In genomic region chr1:181662606-181663005, GRCh38 we compare ENCODE assay signal across 27 cellular contexts.
DNase-seq lines count a peak whose midpoint lies in the region; ATAC-seq, FAIRE-seq and TF ChIP-seq lines count a peak whose summit lies in the region.
"Had no signal": no experiment of that assay in that cellular context is flagged by ENCODE, and none has a peak within 500 bp of the region (broad histone marks: within the 10 kb centered on the region; RNA-seq: fewer than 3 reads in every experiment).

No MANE protein-coding gene starts in this region.

- H3K9me2 ChIP-seq in GM23338 (ENCODE audit: insufficient read depth): no peaks in the 10 kb centered on the region; the same call in 1 of the 2 replicates

- no peak overlapping the region for H3K27ac Mint-ChIP-seq in GM23338
- no peak overlapping the region for H3K27ac Mint-ChIP-seq in endodermal cell
- H3K27ac Mint-ChIP-seq: CD14-positive monocyte; CD4-positive, alpha-beta T cell; CD8-positive, alpha-beta memory T cell; HFFc6 had no signal

- H3K27me3 ChIP-seq in GM23338 (ENCODE audit: insufficient read depth): no peaks in the 10 kb centered on the region
- peaks cover 46% of the 10 kb centered on the region for H3K27me3 ChIP-seq in endodermal cell (ENCODE audit: control insufficient read depth, insufficient read depth, low read length, poor library complexity, severe bottlenecking)
- H3K27me3 ChIP-seq in mesendoderm (ENCODE audit: insufficient read depth, low read length, poor library complexity): no peaks in the 10 kb centered on the region
- H3K27me3 ChIP-seq: BE2C; BLaER1 treated with 17β-estradiol and CSF1 and Interleukin-3, amounts not matched to agents 10 nM and 100 nM had no signal

- H2AFZ ChIP-seq in GM23338: no peak overlapping the region

- no peak for DNase-seq in GM23338 (ENCODE audit: low spot score)
- DNase-seq in NCI-H69 (lab: John Stamatoyannopoulos, UW): peak; percentile 14
- peak; percentile 68 for DNase-seq in endodermal cell
- peak; percentile 26 for DNase-seq in mesendoderm
- no peak for DNase-seq in frontal cortex (ENCODE audit: low spot score in 2 of 2)
- no peak for DNase-seq in NCI-H2227 (lab: John Stamatoyannopoulos, UW; ENCODE audit: unreplicated experiment)
- DNase-seq in NCI-H510A treated with DMSO at 0.1 percent for 48 hours (lab: John Stamatoyannopoulos, UW): no peak
- DNase-seq: 8988T; ACHN; AML-193; BE2C; CD4-positive, alpha-beta T cell; CD8-positive, alpha-beta memory T cell; DMS 273 treated with DMSO at 0.1 percent for 48 hours; DMS79; EL; GF-D8; GOT3; HFFc6 had no signal

- H3K4me3 Mint-ChIP-seq in GM23338 (no peak overlapping the region), endodermal cell (no peak overlapping the region)
- H3K4me3 Mint-ChIP-seq: CD14-positive monocyte; CD4-positive, alpha-beta T cell; CD8-positive, alpha-beta memory T cell; HFFc6 had no signal

- H3K4me2 ChIP-seq in GM23338 (no peak overlapping the region), mesendoderm (ENCODE audit: low read length) (no peak overlapping the region)
- H3K4me2 ChIP-seq: A549; BLaER1 treated with 17β-estradiol and CSF1 and Interleukin-3, amounts not matched to agents 10 nM and 100 nM had no signal

- H3K36me3 Mint-ChIP-seq in GM23338 (ENCODE audit: low read depth) (no peaks in the 10 kb centered on the region), endodermal cell (ENCODE audit: low read depth) (no peaks in the 10 kb centered on the region)
- H3K36me3 Mint-ChIP-seq: CD14-positive monocyte; CD8-positive, alpha-beta memory T cell had no signal

- no peaks in the 10 kb centered on the region for H3K36me3 ChIP-seq in GM23338 (ENCODE audit: insufficient read depth)
- H3K36me3 ChIP-seq in endodermal cell (ENCODE audit: control insufficient read depth, insufficient read depth, low read length): no peaks in the 10 kb centered on the region
- no peaks in the 10 kb centered on the region for H3K36me3 ChIP-seq in mesendoderm (ENCODE audit: control insufficient read depth, insufficient read depth, low read length)
- H3K36me3 ChIP-seq: BE2C; BLaER1 treated with 17β-estradiol and CSF1 and Interleukin-3, amounts not matched to agents 10 nM and 100 nM; HAP-1 had no signal

- H3K27ac ChIP-seq in GM23338 (ENCODE audit: low read depth): no peak overlapping the region
- no peak overlapping the region for H3K27ac ChIP-seq in endodermal cell (ENCODE audit: low read depth, low read length)
- no peak overlapping the region for H3K27ac ChIP-seq in mesendoderm (ENCODE audit: low read depth, low read length)
- H3K27ac ChIP-seq: A549; BLaER1 treated with 17β-estradiol and CSF1 and Interleukin-3, amounts not matched to agents 10 nM and 100 nM had no signal

- no peak overlapping the region for H2BK5ac ChIP-seq in mesendoderm (ENCODE audit: low read length)

- no peak overlapping the region for H4K8ac ChIP-seq in mesendoderm (ENCODE audit: low read depth, low read length)

- H4K20me1 ChIP-seq in GM23338 (replicated peaks; ENCODE audit: insufficient read depth): no peaks in the 10 kb centered on the region
- H4K20me1 ChIP-seq: BLaER1 treated with 17β-estradiol and CSF1 and Interleukin-3, amounts not matched to agents 10 nM and 100 nM had no signal

- H3K23ac ChIP-seq in mesendoderm (ENCODE audit: low read length): no peak overlapping the region

- peaks cover 12% of the 10 kb centered on the region; the same call in 2 of the 3 replicates for H3K4me1 Mint-ChIP-seq in GM23338
- peaks cover 35% of the 10 kb centered on the region for H3K4me1 Mint-ChIP-seq in endodermal cell
- H3K4me1 Mint-ChIP-seq: CD14-positive monocyte; CD8-positive, alpha-beta memory T cell had no signal

- H3K18ac ChIP-seq in mesendoderm (ENCODE audit: low read length): no peak overlapping the region

- peak; percentile 78 for ATAC-seq in GM23338
- ATAC-seq: A549 had no signal

- H3K27me3 Mint-ChIP-seq in GM23338 (ENCODE audit: insufficient read depth, low read depth, poor library complexity) (no peaks in the 10 kb centered on the region), endodermal cell (ENCODE audit: insufficient read depth) (peaks cover 40% of the 10 kb centered on the region)

- H2BK120ac ChIP-seq in mesendoderm (ENCODE audit: low read depth, low read length): no peak overlapping the region

- no peak overlapping the region for H3K56ac ChIP-seq in mesendoderm (ENCODE audit: low read length)

- H2BK15ac ChIP-seq in mesendoderm (replicated peaks; ENCODE audit: low read depth): no peak overlapping the region

- H3K79me1 ChIP-seq in mesendoderm (ENCODE audit: low read length): no peaks in the 10 kb centered on the region

- no peak overlapping the region for H4K5ac ChIP-seq in mesendoderm (ENCODE audit: low read length)

- no peak overlapping the region for H3K4me3 ChIP-seq in GM23338
- H3K4me3 ChIP-seq in endodermal cell (ENCODE audit: low read length): no peak overlapping the region
- H3K4me3 ChIP-seq in mesendoderm (ENCODE audit: low read length): no peak overlapping the region
- H3K4me3 ChIP-seq: A549; BLaER1 treated with 17β-estradiol and CSF1 and Interleukin-3, amounts not matched to agents 10 nM and 100 nM; HAP-1 had no signal

- no peak overlapping the region for H3K4ac ChIP-seq in mesendoderm (ENCODE audit: low read depth, low read length)

- no peak overlapping the region for H2AK5ac ChIP-seq in mesendoderm (ENCODE audit: low read length)

- no peaks in the 10 kb centered on the region for H3F3A ChIP-seq in GM23338 (replicated peaks; ENCODE audit: low read depth)

- H3K4me1 ChIP-seq in GM23338 (ENCODE audit: insufficient read depth) (no peaks in the 10 kb centered on the region; the same call in 1 of the 2 replicates), endodermal cell (ENCODE audit: control insufficient read depth, insufficient read depth, low read length) (peaks cover 5% of the 10 kb centered on the region), mesendoderm (ENCODE audit: control insufficient read depth, low read depth, low read length) (no peaks in the 10 kb centered on the region)
- H3K4me1 ChIP-seq: A549, BE2C, HAP-1 had no signal

- TF ChIP-seq CTCF in GM23338 (conservative IDR thresholded peaks at IDR 0.05; ENCODE audit: low read depth in 2 of 2): no peak
- no peak for TF ChIP-seq CTCF in endodermal cell (conservative IDR thresholded peaks at IDR 0.05)

- H3K9me3 Mint-ChIP-seq in GM23338 (no peaks in the 10 kb centered on the region), endodermal cell (no peaks in the 10 kb centered on the region)

- H3K9ac ChIP-seq in endodermal cell (ENCODE audit: extremely low read depth, low read length, poor library complexity, severe bottlenecking): no peak overlapping the region
- no peak overlapping the region for H3K9ac ChIP-seq in mesendoderm (ENCODE audit: low read length)
- H3K9ac ChIP-seq: BLaER1 treated with 17β-estradiol and CSF1 and Interleukin-3, amounts not matched to agents 10 nM and 100 nM had no signal

- H3K79me2 ChIP-seq in GM23338 (replicated peaks; ENCODE audit: insufficient read depth) (no peaks in the 10 kb centered on the region), mesendoderm (ENCODE audit: control insufficient read depth, insufficient read depth, low read length) (no peaks in the 10 kb centered on the region)

- FAIRE-seq in frontal cortex (lab: Jason Lieb, UNC): no peak
- FAIRE-seq: A549, D721Med, GM12891, GM18507, H54 had no signal

- H3K9me3 ChIP-seq in endodermal cell (ENCODE audit: control insufficient read depth, low read length): no peaks in the 10 kb centered on the region
- H3K9me3 ChIP-seq: A549, BE2C, HAP-1 had no signal

TF ChIP-seq in GM23338, 12 proteins besides CTCF, POLR2A, EP300 and RAD21:
- no peak for TF ChIP-seq ZNF331 (CRISPR knock-in tag; IDR thresholded peaks at IDR 0.05; ENCODE audit: low read depth)

Comparison
In these comparisons a context has a peak if more than half of its experiments do, and no peak if none do; other contexts are left out.
1. DNase-seq: peak in NCI-H69 (single experiment), endodermal cell (single experiment) and mesendoderm (single experiment); none in GM23338 (single experiment), frontal cortex (0 of 2), NCI-H2227 (single experiment) and NCI-H510A treated with DMSO at 0.1 percent for 48 hours (single experiment).